1 cellular context compared by ENCODE assay signal in genomic region chr11:72599325-72600117, GRCh38.
TF ChIP-seq lines count a peak whose summit lies in the region.

No MANE protein-coding gene starts in this region.

TF ChIP-seq in HCT116, 20 proteins besides CTCF, POLR2A, EP300 and RAD21 (continued from another document):
- TF ChIP-seq, protein P1, sequence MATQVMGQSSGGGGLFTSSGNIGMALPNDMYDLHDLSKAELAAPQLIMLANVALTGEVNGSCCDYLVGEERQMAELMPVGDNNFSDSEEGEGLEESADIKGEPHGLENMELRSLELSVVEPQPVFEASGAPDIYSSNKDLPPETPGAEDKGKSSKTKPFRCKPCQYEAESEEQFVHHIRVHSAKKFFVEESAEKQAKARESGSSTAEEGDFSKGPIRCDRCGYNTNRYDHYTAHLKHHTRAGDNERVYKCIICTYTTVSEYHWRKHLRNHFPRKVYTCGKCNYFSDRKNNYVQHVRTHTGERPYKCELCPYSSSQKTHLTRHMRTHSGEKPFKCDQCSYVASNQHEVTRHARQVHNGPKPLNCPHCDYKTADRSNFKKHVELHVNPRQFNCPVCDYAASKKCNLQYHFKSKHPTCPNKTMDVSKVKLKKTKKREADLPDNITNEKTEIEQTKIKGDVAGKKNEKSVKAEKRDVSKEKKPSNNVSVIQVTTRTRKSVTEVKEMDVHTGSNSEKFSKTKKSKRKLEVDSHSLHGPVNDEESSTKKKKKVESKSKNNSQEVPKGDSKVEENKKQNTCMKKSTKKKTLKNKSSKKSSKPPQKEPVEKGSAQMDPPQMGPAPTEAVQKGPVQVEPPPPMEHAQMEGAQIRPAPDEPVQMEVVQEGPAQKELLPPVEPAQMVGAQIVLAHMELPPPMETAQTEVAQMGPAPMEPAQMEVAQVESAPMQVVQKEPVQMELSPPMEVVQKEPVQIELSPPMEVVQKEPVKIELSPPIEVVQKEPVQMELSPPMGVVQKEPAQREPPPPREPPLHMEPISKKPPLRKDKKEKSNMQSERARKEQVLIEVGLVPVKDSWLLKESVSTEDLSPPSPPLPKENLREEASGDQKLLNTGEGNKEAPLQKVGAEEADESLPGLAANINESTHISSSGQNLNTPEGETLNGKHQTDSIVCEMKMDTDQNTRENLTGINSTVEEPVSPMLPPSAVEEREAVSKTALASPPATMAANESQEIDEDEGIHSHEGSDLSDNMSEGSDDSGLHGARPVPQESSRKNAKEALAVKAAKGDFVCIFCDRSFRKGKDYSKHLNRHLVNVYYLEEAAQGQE (IDR thresholded peaks at IDR 0.05; ENCODE audit: low read depth), result no peak
- TF ChIP-seq ZNF274 (IDR thresholded peaks at IDR 0.05; ENCODE audit: low read depth, low read length), result no peak
- TF ChIP-seq SRF (IDR thresholded peaks at IDR 0.05; ENCODE audit: low read depth), result no peak
- no peak for TF ChIP-seq TCF7L2 (IDR thresholded peaks at IDR 0.05; ENCODE audit: borderline replicate concordance, extremely low read depth, insufficient read depth, insufficient read length)
- no peak for TF ChIP-seq SP1 (IDR thresholded peaks at IDR 0.05; ENCODE audit: low read depth)
- TF ChIP-seq MAX (IDR thresholded peaks at IDR 0.05), result no peak
- TF ChIP-seq POLR2AphosphoS5 (IDR thresholded peaks at IDR 0.05; ENCODE audit: low read depth, low read length), result no peak
- TF ChIP-seq, protein P2, sequence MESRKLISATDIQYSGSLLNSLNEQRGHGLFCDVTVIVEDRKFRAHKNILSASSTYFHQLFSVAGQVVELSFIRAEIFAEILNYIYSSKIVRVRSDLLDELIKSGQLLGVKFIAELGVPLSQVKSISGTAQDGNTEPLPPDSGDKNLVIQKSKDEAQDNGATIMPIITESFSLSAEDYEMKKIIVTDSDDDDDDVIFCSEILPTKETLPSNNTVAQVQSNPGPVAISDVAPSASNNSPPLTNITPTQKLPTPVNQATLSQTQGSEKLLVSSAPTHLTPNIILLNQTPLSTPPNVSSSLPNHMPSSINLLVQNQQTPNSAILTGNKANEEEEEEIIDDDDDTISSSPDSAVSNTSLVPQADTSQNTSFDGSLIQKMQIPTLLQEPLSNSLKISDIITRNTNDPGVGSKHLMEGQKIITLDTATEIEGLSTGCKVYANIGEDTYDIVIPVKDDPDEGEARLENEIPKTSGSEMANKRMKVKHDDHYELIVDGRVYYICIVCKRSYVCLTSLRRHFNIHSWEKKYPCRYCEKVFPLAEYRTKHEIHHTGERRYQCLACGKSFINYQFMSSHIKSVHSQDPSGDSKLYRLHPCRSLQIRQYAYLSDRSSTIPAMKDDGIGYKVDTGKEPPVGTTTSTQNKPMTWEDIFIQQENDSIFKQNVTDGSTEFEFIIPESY (IDR thresholded peaks at IDR 0.05; ENCODE audit: extremely low read depth, insufficient replicate concordance, low read length), result no peak
- no peak for TF ChIP-seq EZH2 (IDR thresholded peaks at IDR 0.05)
- TF ChIP-seq EZH2phosphoT487 (IDR thresholded peaks at IDR 0.05; ENCODE audit: borderline replicate concordance), result no peak
- no peak for TF ChIP-seq ELF1 (IDR thresholded peaks at IDR 0.05; ENCODE audit: borderline replicate concordance, low read depth)
TF ChIP-seq in HCT116: peak in this region for 0.
